Comparison of ENCODE assay signal across 31 cellular contexts in genomic region chr2:22821458-22821857, GRCh38.
"Had no signal": no experiment of that assay in that cellular context is flagged by ENCODE, and none has a peak within 500 bp of the region (broad histone marks: within the 10 kb centered on the region; RNA-seq: fewer than 3 reads in every experiment).

No MANE protein-coding gene starts in this region.

- H3K4me1 ChIP-seq: ascending aorta, colonic mucosa, esophagus squamous epithelium, gastroesophageal sphincter had no signal

- H3K36me3 Mint-ChIP-seq: activated CD4-positive, alpha-beta memory T cell treated with anti-CD3 and anti-CD28 coated beads for 36 hours; activated CD8-positive, alpha-beta memory T cell treated with anti-CD3 and anti-CD28 coated beads, Interleukin-2, amount 10 ng/mL, durations not matched to agents 7 days and 5 days; activated naive CD4-positive, alpha-beta T cell treated with anti-CD3 and anti-CD28 coated beads, Interleukin-2, amount 50 U/mL, for 24 hours; activated naive CD8-positive, alpha-beta T cell treated with anti-CD3 and anti-CD28 coated beads, Interleukin-2, amount 10 ng/mL, durations not matched to agents 7 days and 5 days; brain had no signal

- DNase-seq: activated CD4-positive, alpha-beta memory T cell treated with anti-CD3 and anti-CD28 coated beads for 36 hours; activated CD4-positive, alpha-beta T cell treated with anti-CD3 and anti-CD28 coated beads for 36 hours; activated CD4-positive, alpha-beta T cell treated with anti-CD3 and anti-CD28 coated beads, Interleukin-2, amount 10 ng/mL, durations not matched to agents 24 days and 14 days; activated CD4-positive, CD25-positive, alpha-beta regulatory T cell; activated CD4-positive, CD25-positive, alpha-beta regulatory T cell treated with anti-CD3 and anti-CD28 coated beads, Interleukin-2, amount 50 U/mL, for 72 hours; activated CD8-positive, alpha-beta memory T cell treated with anti-CD3 and anti-CD28 coated beads, Interleukin-2, amount 10 ng/mL, durations not matched to agents 7 days and 5 days; activated CD8-positive, alpha-beta memory T cell treated with anti-CD3 and anti-CD28 coated beads, Interleukin-2, amount 50 U/mL, for 4 hours; activated CD8-positive, alpha-beta T cell treated with anti-CD3 and anti-CD28 coated beads, Interleukin-2, amount 10 ng/mL, durations not matched to agents 7 days and 5 days; activated effector memory CD4-positive, alpha-beta T cell treated with anti-CD3 and anti-CD28 coated beads, Interleukin-2, amount 50 U/mL, for 16 hours; activated naive CD4-positive, alpha-beta T cell treated with anti-CD3 and anti-CD28 coated beads for 36 hours; activated naive CD8-positive, alpha-beta T cell treated with anti-CD3 and anti-CD28 coated beads, Interleukin-2, amount 10 ng/mL, durations not matched to agents 7 days and 5 days; activated T-cell treated with anti-CD3 and anti-CD28 coated beads, Interleukin-2, amount 50 U/mL, for 1 hour; activated T-cell treated with anti-CD3 and anti-CD28 coated beads, Interleukin-2, amount 50 U/mL, for 48 hours; caudate nucleus; cerebellar nuclear complex; colonic mucosa; effector CD8-positive, alpha-beta T cell; esophagus squamous epithelium; foreskin melanocyte; hippocampal formation; T-helper 17 cell had no signal

- H3K4me3 ChIP-seq: ascending aorta, colonic mucosa, esophagus squamous epithelium, gastroesophageal sphincter had no signal

- H3K27me3 Mint-ChIP-seq: activated CD4-positive, alpha-beta memory T cell treated with anti-CD3 and anti-CD28 coated beads for 36 hours; activated CD4-positive, alpha-beta T cell treated with anti-CD3 and anti-CD28 coated beads for 36 hours; activated CD4-positive, alpha-beta T cell treated with anti-CD3 and anti-CD28 coated beads, Interleukin-2, amount 10 ng/mL, durations not matched to agents 24 days and 14 days; activated CD8-positive, alpha-beta memory T cell treated with anti-CD3 and anti-CD28 coated beads, Interleukin-2, amount 10 ng/mL, durations not matched to agents 7 days and 5 days; activated naive CD4-positive, alpha-beta T cell treated with anti-CD3 and anti-CD28 coated beads, Interleukin-2, amount 50 U/mL, for 24 hours; activated naive CD8-positive, alpha-beta T cell treated with anti-CD3 and anti-CD28 coated beads, Interleukin-2, amount 10 ng/mL, durations not matched to agents 7 days and 5 days; T-helper 17 cell had no signal

- H3K9me3 Mint-ChIP-seq: activated CD4-positive, alpha-beta T cell treated with anti-CD3 and anti-CD28 coated beads, Interleukin-2, amount 10 ng/mL, durations not matched to agents 24 days and 14 days; activated naive CD4-positive, alpha-beta T cell treated with anti-CD3 and anti-CD28 coated beads for 36 hours; activated naive CD4-positive, alpha-beta T cell treated with anti-CD3 and anti-CD28 coated beads, Interleukin-2, amount 50 U/mL, for 24 hours; activated T-helper 1 cell treated with anti-CD3 and anti-CD28 coated beads, Interleukin-12 subunit alpha, Interleukin-12 subunit beta, Interleukin-2, Interleukin-4 antibody, amounts not matched to agents 30 ng/mL and 10 ng/mL and 1 ng/mL, durations not matched to agents 14 hours and 24 hours and 36 hours; activated T-helper 2 cell treated with anti-CD3 and anti-CD28 coated beads, Interferon-gamma antibody, Interleukin-2, Interleukin-4, amounts not matched to agents 10 μg/mL and 5 μg/mL and 100 μg/mL, durations not matched to agents 14 hours and 24 hours and 36 hours; T-helper 2 cell treated with Interferon-gamma antibody and Interleukin-4, amounts not matched to agents 5 μg/mL and 100 μg/mL, for 36 hours had no signal

- H3K27me3 ChIP-seq: ascending aorta, colonic mucosa, esophagus squamous epithelium, gastroesophageal sphincter had no signal

- H3K4me1 Mint-ChIP-seq: activated CD4-positive, alpha-beta T cell treated with anti-CD3 and anti-CD28 coated beads for 36 hours; activated CD4-positive, alpha-beta T cell treated with anti-CD3 and anti-CD28 coated beads, Interleukin-2, amount 10 ng/mL, durations not matched to agents 24 days and 14 days; activated CD8-positive, alpha-beta memory T cell treated with anti-CD3 and anti-CD28 coated beads, Interleukin-2, amount 10 ng/mL, durations not matched to agents 7 days and 5 days; activated naive CD4-positive, alpha-beta T cell treated with anti-CD3 and anti-CD28 coated beads, Interleukin-2, amount 50 U/mL, for 24 hours; activated naive CD8-positive, alpha-beta T cell treated with anti-CD3 and anti-CD28 coated beads, Interleukin-2, amount 10 ng/mL, durations not matched to agents 7 days and 5 days; T-helper 17 cell had no signal

- H3K27ac Mint-ChIP-seq: activated CD4-positive, alpha-beta memory T cell treated with anti-CD3 and anti-CD28 coated beads for 36 hours; activated CD4-positive, alpha-beta T cell treated with anti-CD3 and anti-CD28 coated beads for 36 hours; activated CD4-positive, alpha-beta T cell treated with anti-CD3 and anti-CD28 coated beads, Interleukin-2, amount 10 ng/mL, durations not matched to agents 24 days and 14 days; activated CD8-positive, alpha-beta memory T cell treated with anti-CD3 and anti-CD28 coated beads, Interleukin-2, amount 10 ng/mL, durations not matched to agents 7 days and 5 days; activated CD8-positive, alpha-beta T cell treated with anti-CD3 and anti-CD28 coated beads, Interleukin-2, amount 10 ng/mL, durations not matched to agents 7 days and 5 days; activated naive CD4-positive, alpha-beta T cell treated with anti-CD3 and anti-CD28 coated beads for 36 hours; activated naive CD4-positive, alpha-beta T cell treated with anti-CD3 and anti-CD28 coated beads, Interleukin-2, amount 50 U/mL, for 24 hours; activated naive CD8-positive, alpha-beta T cell treated with anti-CD3 and anti-CD28 coated beads, Interleukin-2, amount 10 ng/mL, durations not matched to agents 7 days and 5 days; activated T-helper 1 cell treated with anti-CD3 and anti-CD28 coated beads, Interleukin-12 subunit alpha, Interleukin-12 subunit beta, Interleukin-2, Interleukin-4 antibody, amounts not matched to agents 30 ng/mL and 10 ng/mL and 1 ng/mL, durations not matched to agents 14 hours and 24 hours and 36 hours; activated T-helper 2 cell treated with anti-CD3 and anti-CD28 coated beads, Interferon-gamma antibody, Interleukin-2, Interleukin-4, amounts not matched to agents 10 μg/mL and 5 μg/mL and 100 μg/mL, durations not matched to agents 14 hours and 24 hours and 36 hours; brain; T-helper 17 cell; T-helper 2 cell treated with Interferon-gamma antibody and Interleukin-4, amounts not matched to agents 5 μg/mL and 100 μg/mL, for 36 hours had no signal

- ATAC-seq: activated CD4-positive, alpha-beta T cell treated with anti-CD3 and anti-CD28 coated beads for 36 hours; activated CD8-positive, alpha-beta memory T cell treated with anti-CD3 and anti-CD28 coated beads, Interleukin-2, amount 10 ng/mL, durations not matched to agents 7 days and 5 days; activated CD8-positive, alpha-beta T cell treated with anti-CD3 and anti-CD28 coated beads, Interleukin-2, amount 10 ng/mL, durations not matched to agents 7 days and 5 days; gastroesophageal sphincter; T-helper 17 cell had no signal

- H3K4me3 Mint-ChIP-seq: activated CD4-positive, alpha-beta memory T cell treated with anti-CD3 and anti-CD28 coated beads for 36 hours; activated CD4-positive, alpha-beta T cell treated with anti-CD3 and anti-CD28 coated beads for 36 hours; activated CD4-positive, alpha-beta T cell treated with anti-CD3 and anti-CD28 coated beads, Interleukin-2, amount 10 ng/mL, durations not matched to agents 24 days and 14 days; activated CD8-positive, alpha-beta memory T cell treated with anti-CD3 and anti-CD28 coated beads, Interleukin-2, amount 10 ng/mL, durations not matched to agents 7 days and 5 days; activated CD8-positive, alpha-beta T cell treated with anti-CD3 and anti-CD28 coated beads, Interleukin-2, amount 10 ng/mL, durations not matched to agents 7 days and 5 days; activated naive CD4-positive, alpha-beta T cell treated with anti-CD3 and anti-CD28 coated beads for 36 hours; activated naive CD4-positive, alpha-beta T cell treated with anti-CD3 and anti-CD28 coated beads, Interleukin-2, amount 50 U/mL, for 24 hours; activated naive CD8-positive, alpha-beta T cell treated with anti-CD3 and anti-CD28 coated beads, Interleukin-2, amount 10 ng/mL, durations not matched to agents 7 days and 5 days; activated T-helper 1 cell treated with anti-CD3 and anti-CD28 coated beads, Interleukin-12 subunit alpha, Interleukin-12 subunit beta, Interleukin-2, Interleukin-4 antibody, amounts not matched to agents 30 ng/mL and 10 ng/mL and 1 ng/mL, durations not matched to agents 14 hours and 24 hours and 36 hours; brain; T-helper 17 cell; T-helper 2 cell treated with Interferon-gamma antibody and Interleukin-4, amounts not matched to agents 5 μg/mL and 100 μg/mL, for 36 hours had no signal

- H3K9me3 ChIP-seq: ascending aorta, colonic mucosa, esophagus squamous epithelium, gastroesophageal sphincter had no signal

- H3K27ac ChIP-seq: ascending aorta, colonic mucosa, epithelial cell of prostate, esophagus squamous epithelium, gastroesophageal sphincter had no signal

- H3K36me3 ChIP-seq: ascending aorta, colonic mucosa, esophagus squamous epithelium, gastroesophageal sphincter had no signal

- FAIRE-seq: endometrium, endothelial cell of umbilical vein had no signal
